Comparison of ENCODE assay signal across 21 cellular contexts in genomic region chr2:12870692-12871091, GRCh38.
"Had no signal": no experiment of that assay in that cellular context is flagged by ENCODE, and none has a peak within 500 bp of the region (broad histone marks: within the 10 kb centered on the region; RNA-seq: fewer than 3 reads in every experiment).

No MANE protein-coding gene starts in this region.

- ATAC-seq: gastrocnemius medialis; left colon; mucosa of descending colon; pancreas; stimulated activated naive B cell treated with anti-CD40 and anti-IgM and Interleukin-4, amounts not matched to agents 10 μg/mL and 1 μg/mL and 100 μg/mL, for 72 hours; stimulated activated naive CD8-positive, alpha-beta T cell treated with anti-CD3 and anti-CD28 coated beads, Interleukin-15, amount 100 ng/mL, for 72 hours had no signal

- H3K4me3 ChIP-seq: coronary artery, dorsolateral prefrontal cortex, esophagus muscularis mucosa, gastrocnemius medialis, mucosa of descending colon, pancreas, sigmoid colon, skin epidermis, testis, tibial nerve had no signal

- DNase-seq: brain microvascular endothelial cell; central memory CD4-positive, alpha-beta T cell; dorsolateral prefrontal cortex; effector memory CD4-positive, alpha-beta T cell; gastrocnemius medialis; kidney; left colon; mucosa of descending colon; occipital lobe; pancreas; sigmoid colon; stimulated activated CD4-positive, alpha-beta T cell treated with anti-CD3 and anti-CD28 coated beads, Interleukin-2, amount 100 ng/mL, for 24 hours; stimulated activated CD4-positive, alpha-beta T cell treated with anti-CD3 and anti-CD28 coated beads, Interleukin-4, amount 100 ng/mL, for 4 hours; stimulated activated naive B cell treated with anti-CD40 and anti-IgM and Interleukin-4, amounts not matched to agents 10 μg/mL and 1 μg/mL and 100 μg/mL, for 72 hours; stimulated activated naive CD8-positive, alpha-beta T cell treated with anti-CD3 and anti-CD28 coated beads, Interleukin-15, amount 100 ng/mL, for 72 hours; testis had no signal

- H3K27ac ChIP-seq: brain microvascular endothelial cell, coronary artery, dorsolateral prefrontal cortex, epithelial cell of prostate, esophagus muscularis mucosa, gastrocnemius medialis, pancreas, sigmoid colon, skin epidermis, testis, tibial nerve had no signal

- H3K4me1 ChIP-seq: gastrocnemius medialis, pancreas, testis, tibial nerve had no signal

- H3K27me3 ChIP-seq: brain microvascular endothelial cell, esophagus muscularis mucosa, gastrocnemius medialis, pancreas, sigmoid colon, testis, tibial nerve had no signal

- H3K9me3 ChIP-seq: esophagus muscularis mucosa, gastrocnemius medialis, mucosa of descending colon, pancreas, testis, tibial nerve had no signal

- H3K36me3 ChIP-seq: brain microvascular endothelial cell, esophagus muscularis mucosa, gastrocnemius medialis, pancreas, sigmoid colon, tibial nerve had no signal
